ENCODE assay signal across 19 cellular contexts in the genomic region with DNA sequence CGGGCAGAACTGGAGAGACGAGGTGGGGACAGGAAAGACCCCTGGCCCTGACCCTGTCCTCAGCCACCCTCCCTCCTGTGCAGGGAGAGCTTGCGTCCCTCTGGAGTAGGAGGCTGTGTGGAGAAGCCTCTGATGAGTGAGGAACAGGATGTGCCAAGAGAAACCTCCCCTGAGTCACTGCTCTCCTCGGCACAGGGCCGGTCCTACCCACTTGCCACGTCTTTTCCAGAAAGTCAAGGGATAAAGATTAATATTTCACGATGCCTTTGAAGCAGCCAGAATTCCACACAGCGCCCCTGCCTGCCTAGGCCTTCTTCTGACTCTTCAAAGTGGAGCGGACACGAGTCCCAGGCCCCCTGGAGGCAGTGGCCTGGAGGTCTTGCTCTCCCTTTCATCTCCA. TPM values are rescaled to one million over a fixed set of nuclear protein-coding genes. Genes with fewer than 3 reads are reported as not detected.
DNase-seq lines count a peak whose midpoint lies in the region; ATAC-seq, FAIRE-seq and TF ChIP-seq lines count a peak whose summit lies in the region.
"Had no signal": no experiment of that assay in that cellular context is flagged by ENCODE, and none has a peak within 500 bp of the region (broad histone marks: within the 10 kb centered on the region; RNA-seq: fewer than 3 reads in every experiment).

No MANE protein-coding gene starts in this region.

- in situ Hi-C loops in ACHN (cut with HindIII; ENCODE audit: low pct_ligation_motif_present, low pct_unique_long_range_greater_than_20kb, low sequenced_read_pairs) = no loop called here

- no peak overlapping the region for H3K4me2 ChIP-seq in fibroblast of lung (ENCODE audit: extremely low read depth, insufficient read depth, low read length)

- DNase-seq in AG20443 (ENCODE audit: low spot score) (peak; percentile 86), RCC 7860 (ENCODE audit: low spot score) (peak; percentile 14), fibroblast of lung (ENCODE audit: low read depth in 2 of 2) (peak; percentile 55 to 80), pancreas (no peak), ACHN (no peak)
- DNase-seq in T-helper 2 cell treated with Interferon-gamma antibody and Interleukin-4, amounts not matched to agents 5 μg/mL and 100 μg/mL, for 36 hours (ENCODE audit: low spot score) = no peak
- no peak for DNase-seq in activated CD8-positive, alpha-beta memory T cell treated with anti-CD3 and anti-CD28 coated beads, Interleukin-2, amount 50 U/mL, for 48 hours
- DNase-seq: activated CD8-positive, alpha-beta memory T cell treated with anti-CD3 and anti-CD28 coated beads, Interleukin-2, amount 10 ng/mL, durations not matched to agents 7 days and 5 days; colonic mucosa; DMS79 treated with DMSO at 0.1 percent for 48 hours; kidney glomerular epithelial cell; NCI-H146; NCI-H69; SIG-M5; stimulated activated CD4-positive, alpha-beta T cell treated with anti-CD3 and anti-CD28 coated beads, Interleukin-15, amount 100 ng/mL, for 24 hours had no signal

- no peak overlapping the region for H3K27ac Mint-ChIP-seq in T-helper 2 cell treated with Interferon-gamma antibody and Interleukin-4, amounts not matched to agents 5 μg/mL and 100 μg/mL, for 36 hours
- H3K27ac Mint-ChIP-seq: activated CD8-positive, alpha-beta memory T cell treated with anti-CD3 and anti-CD28 coated beads, Interleukin-2, amount 10 ng/mL, durations not matched to agents 7 days and 5 days; activated naive CD8-positive, alpha-beta T cell had no signal

- no peaks in the 10 kb centered on the region for H3K4me1 Mint-ChIP-seq in T-helper 2 cell treated with Interferon-gamma antibody and Interleukin-4, amounts not matched to agents 5 μg/mL and 100 μg/mL, for 36 hours (ENCODE audit: low read depth)
- H3K4me1 Mint-ChIP-seq: activated CD8-positive, alpha-beta memory T cell treated with anti-CD3 and anti-CD28 coated beads, Interleukin-2, amount 10 ng/mL, durations not matched to agents 7 days and 5 days had no signal

- 71 to 83% methylated on average over 10 of the region's 10 CpGs for WGBS in pancreas, 2 donors

- H3K9me3 Mint-ChIP-seq in T-helper 2 cell treated with Interferon-gamma antibody and Interleukin-4, amounts not matched to agents 5 μg/mL and 100 μg/mL, for 36 hours = no peaks in the 10 kb centered on the region

- no peak overlapping the region for H3K4me3 Mint-ChIP-seq in T-helper 2 cell treated with Interferon-gamma antibody and Interleukin-4, amounts not matched to agents 5 μg/mL and 100 μg/mL, for 36 hours
- H3K4me3 Mint-ChIP-seq: activated CD8-positive, alpha-beta memory T cell treated with anti-CD3 and anti-CD28 coated beads, Interleukin-2, amount 10 ng/mL, durations not matched to agents 7 days and 5 days; activated naive CD8-positive, alpha-beta T cell had no signal

- TF ChIP-seq CTCF in fibroblast of lung (conservative IDR thresholded peaks at IDR 0.05 in 1 of 2, IDR thresholded peaks at IDR 0.05 in 1 of 2; ENCODE audit: low read depth in 1 of 2, low read length in 2 of 2) (no peak), pancreas (IDR thresholded peaks at IDR 0.05) (no peak)

- intact Hi-C loops in pancreas (cut with DNase I) = no loop called here

- no peaks in the 10 kb centered on the region for H3K79me2 ChIP-seq in fibroblast of lung (ENCODE audit: control insufficient read depth, insufficient read depth, low read length)

- H3K27me3 Mint-ChIP-seq in T-helper 2 cell treated with Interferon-gamma antibody and Interleukin-4, amounts not matched to agents 5 μg/mL and 100 μg/mL, for 36 hours (ENCODE audit: low read depth) = no peaks in the 10 kb centered on the region
- H3K27me3 Mint-ChIP-seq: activated CD8-positive, alpha-beta memory T cell treated with anti-CD3 and anti-CD28 coated beads, Interleukin-2, amount 10 ng/mL, durations not matched to agents 7 days and 5 days had no signal

- no peak overlapping the region for H3K9ac ChIP-seq in fibroblast of lung (ENCODE audit: insufficient read depth, low read length)

- H3K4me1 ChIP-seq in fibroblast of lung (ENCODE audit: control insufficient read depth, extremely low read depth, insufficient read depth, low read length) (peaks cover 7% of the 10 kb centered on the region), pancreas (no peaks in the 10 kb centered on the region)
- H3K4me1 ChIP-seq: colonic mucosa had no signal

- no peak overlapping the region for H2AFZ ChIP-seq in fibroblast of lung (ENCODE audit: low read length)

- no peak for FAIRE-seq in RCC 7860 (lab: Jason Lieb, UNC)
- FAIRE-seq in pancreas (lab: Jason Lieb, UNC) = no peak
- FAIRE-seq: frontal cortex had no signal

- H3K27me3 ChIP-seq in fibroblast of lung (ENCODE audit: control insufficient read depth, insufficient read depth, low read length) (no peaks in the 10 kb centered on the region), pancreas (no peaks in the 10 kb centered on the region)
- H3K27me3 ChIP-seq: colonic mucosa had no signal

- no peaks in the 10 kb centered on the region for H3K36me3 ChIP-seq in fibroblast of lung (ENCODE audit: control insufficient read depth, insufficient read depth, low read length)
- H3K36me3 ChIP-seq in pancreas = no peaks in the 10 kb centered on the region
- H3K36me3 ChIP-seq: colonic mucosa had no signal

- H3K9me3 ChIP-seq in fibroblast of lung (ENCODE audit: control insufficient read depth, insufficient read depth, low read depth, low read length) = no peaks in the 10 kb centered on the region
- H3K9me3 ChIP-seq in pancreas = no peaks in the 10 kb centered on the region
- H3K9me3 ChIP-seq: colonic mucosa had no signal

- H3K36me3 Mint-ChIP-seq in T-helper 2 cell treated with Interferon-gamma antibody and Interleukin-4, amounts not matched to agents 5 μg/mL and 100 μg/mL, for 36 hours (ENCODE audit: low read depth) = no peaks in the 10 kb centered on the region
- H3K36me3 Mint-ChIP-seq: activated CD8-positive, alpha-beta memory T cell treated with anti-CD3 and anti-CD28 coated beads, Interleukin-2, amount 10 ng/mL, durations not matched to agents 7 days and 5 days; activated naive CD8-positive, alpha-beta T cell had no signal

- H4K20me1 ChIP-seq in fibroblast of lung (ENCODE audit: control insufficient read depth, extremely low read depth, insufficient read depth, low read length) = no peaks in the 10 kb centered on the region

- no peak overlapping the region for H3K27ac ChIP-seq in fibroblast of lung (ENCODE audit: insufficient read depth, low read length)
- H3K27ac ChIP-seq in pancreas = no peak overlapping the region
- H3K27ac ChIP-seq: colonic mucosa, VCaP had no signal

- ATAC-seq in pancreas (peak in 3 of 4 donors; percentile 18 to 59 (median 35)), HG03045 (IDR thresholded peaks at IDR 0.05; ENCODE audit: unreplicated experiment) (no peak)
- ATAC-seq: activated CD8-positive, alpha-beta memory T cell treated with anti-CD3 and anti-CD28 coated beads, Interleukin-2, amount 10 ng/mL, durations not matched to agents 7 days and 5 days had no signal

- H3K4me3 ChIP-seq in fibroblast of lung (replicated peaks in 1 of 4; ENCODE audit: control extremely low read depth in 1 of 4, insufficient read depth in 1 of 4, low read depth in 3 of 4, low read length in 4 of 4) (no peak overlapping the region), pancreas (no peak overlapping the region)
- H3K4me3 ChIP-seq: colonic mucosa had no signal

RNA-seq across cellular contexts. Expression of gene THBS2, which starts 34.9 kb away (rescaled TPM):
- total RNA-seq in fibroblast of lung (269 and 473 TPM in 2 replicates), pancreas (10 to 100 TPM in 2 of 6 donors, 1 to 10 TPM in 4; 2.1 to 39.4 (median 3.6) TPM)
- polyA plus RNA-seq in fibroblast of lung (86.5 and 99.4 TPM in 2 replicates), pancreas (1 to 10 TPM in 1 of 2 donors, under 1 TPM in 1; 0.96 to 1.7 TPM)
- polyA plus RNA-seq in fibroblast of lung (2012) = 82.3 and 93.6 TPM in 2 replicates
- polyA minus RNA-seq in fibroblast of lung (ENCODE audit: low replicate concordance) = 143 and 186 TPM in 2 replicates
- total RNA-seq: activated CD8-positive, alpha-beta memory T cell treated with anti-CD3 and anti-CD28 coated beads, Interleukin-2, amount 10 ng/mL, durations not matched to agents 7 days and 5 days had no signal

Comparison
In these comparisons a context has a peak if more than half of its experiments do, and no peak if none do; other contexts are left out.
1. DNase-seq: peak in AG20443 (single experiment), RCC 7860 (single experiment) and fibroblast of lung (2 of 2); none in pancreas (0 of 6), T-helper 2 cell treated with Interferon-gamma antibody and Interleukin-4, amounts not matched to agents 5 μg/mL and 100 μg/mL, for 36 hours (single experiment), ACHN (single experiment) and activated CD8-positive, alpha-beta memory T cell treated with anti-CD3 and anti-CD28 coated beads, Interleukin-2, amount 50 U/mL, for 48 hours (single experiment).